ENCODE assay signal across 17 cellular contexts in genomic region chr10:77073066-77073960, GRCh38.
A peak's percentile ranks its signal among the peaks of the same experiment; 100 is the strongest.
DNase-seq lines count a peak whose midpoint lies in the region; ATAC-seq, FAIRE-seq and TF ChIP-seq lines count a peak whose summit lies in the region.
"Had no signal": no experiment of that assay in that cellular context is flagged by ENCODE, and none has a peak within 500 bp of the region (broad histone marks: within the 10 kb centered on the region; RNA-seq: fewer than 3 reads in every experiment).

No MANE protein-coding gene starts in this region.

- in situ Hi-C loops in transverse colon (cut with MboI; ENCODE audit: low pct_ligation_motif_present in 1 of 4, low pct_unique_long_range_greater_than_20kb in 1 of 4, low sequenced_read_pairs in 3 of 4), result no loop called here

- no peaks in the 10 kb centered on the region for H3K9me3 Mint-ChIP-seq in CD4-positive, alpha-beta memory T cell
- H3K9me3 Mint-ChIP-seq: activated naive CD4-positive, alpha-beta T cell treated with anti-CD3 and anti-CD28 coated beads, Interleukin-2, amount 50 U/mL, for 72 hours; CD4-positive, alpha-beta T cell; GM23338; natural killer cell treated with Interleukin-12 subunit alpha and Interleukin-12 subunit beta and Interleukin-15 and Interleukin-18, amount 100 ng/mL, for 72 hours; stimulated activated memory B cell treated with anti-CD40 and anti-IgM and Interleukin-4, amounts not matched to agents 10 μg/mL and 1 μg/mL and 100 μg/mL, for 72 hours had no signal

- DNase-seq in amniotic epithelial cell (ENCODE audit: low read depth) (peak; percentile 26), fibroblast of the conjunctiva (ENCODE audit: low read depth) (peak; percentile 88), mucosa of gallbladder (ENCODE audit: low spot score) (peak; percentile 76), transverse colon (peak; percentile 42), small intestine (no peak)
- DNase-seq in CD4-positive, alpha-beta memory T cell, result no peak
- DNase-seq: activated CD8-positive, alpha-beta memory T cell treated with anti-CD3 and anti-CD28 coated beads, Interleukin-2, amount 50 U/mL, for 48 hours; CD4-positive, alpha-beta T cell; hypothalamus; NCI-H1105 had no signal

- WGBS in transverse colon (ENCODE audit: low coverage in 1 of 2), 2 donors, result 81% methylated on average over 12 of the region's 12 CpGs; no CpG with 5 or more reads in 1 of the 2 donors
- WGBS in small intestine, 3 donors, result 81 to 89% (median 84%) methylated on average over 12 of the region's 12 CpGs

- intact Hi-C loops in transverse colon (cut with DNase I; ENCODE audit: low total_unique reads), result no loop called here
- intact Hi-C loops in CD4-positive, alpha-beta memory T cell (cut with micrococcal nuclease), result no loop called here

- TF ChIP-seq POLR2A in transverse colon (IDR thresholded peaks at IDR 0.05), result no peak

- H3K4me1 Mint-ChIP-seq in CD4-positive, alpha-beta memory T cell, result no peaks in the 10 kb centered on the region
- H3K4me1 Mint-ChIP-seq: stimulated activated memory B cell treated with anti-CD40 and anti-IgM and Interleukin-4, amounts not matched to agents 10 μg/mL and 1 μg/mL and 100 μg/mL, for 72 hours had no signal

- H3K27ac Mint-ChIP-seq in CD4-positive, alpha-beta memory T cell, result no peak overlapping the region
- H3K27ac Mint-ChIP-seq: activated naive CD4-positive, alpha-beta T cell treated with anti-CD3 and anti-CD28 coated beads, Interleukin-2, amount 50 U/mL, for 72 hours; CD4-positive, alpha-beta T cell; GM23338; natural killer cell treated with Interleukin-12 subunit alpha and Interleukin-12 subunit beta and Interleukin-15 and Interleukin-18, amount 100 ng/mL, for 72 hours; stimulated activated memory B cell treated with anti-CD40 and anti-IgM and Interleukin-4, amounts not matched to agents 10 μg/mL and 1 μg/mL and 100 μg/mL, for 72 hours had no signal

- peak; percentile 84 for TF ChIP-seq EP300 in transverse colon (IDR thresholded peaks at IDR 0.05; ENCODE audit: low read depth)

- peaks cover 0 to 2% of the 10 kb centered on the region in 2 donors for H3K27me3 Mint-ChIP-seq in CD4-positive, alpha-beta memory T cell
- H3K27me3 Mint-ChIP-seq: CD4-positive, alpha-beta T cell; stimulated activated memory B cell treated with anti-CD40 and anti-IgM and Interleukin-4, amounts not matched to agents 10 μg/mL and 1 μg/mL and 100 μg/mL, for 72 hours had no signal

- POLR2A ChIA-PET in CD4-positive, alpha-beta memory T cell (lab: Charles Lee; ENCODE audit: partially characterized antibody), result no interaction called here

- H3K4me3 ChIP-seq in transverse colon, result no peak overlapping the region
- no peak overlapping the region for H3K4me3 ChIP-seq in CD4-positive, alpha-beta memory T cell (ENCODE audit: low read length in 2 of 2)
- H3K4me3 ChIP-seq in small intestine (ENCODE audit: low read depth in 1 of 2, low read length in 2 of 2), result no peak overlapping the region
- H3K4me3 ChIP-seq: GM23338, lung had no signal

- TF ChIP-seq CTCF in transverse colon (IDR thresholded peaks at IDR 0.05), result no peak

- ATAC-seq in GM21529 (IDR thresholded peaks at IDR 0.05; ENCODE audit: unreplicated experiment), result no peak
- ATAC-seq: activated naive CD4-positive, alpha-beta T cell treated with anti-CD3 and anti-CD28 coated beads, Interleukin-2, amount 50 U/mL, for 72 hours; GM23338; natural killer cell treated with Interleukin-12 subunit alpha and Interleukin-12 subunit beta and Interleukin-15 and Interleukin-18, amount 100 ng/mL, for 72 hours; stimulated activated memory B cell treated with anti-CD40 and anti-IgM and Interleukin-4, amounts not matched to agents 10 μg/mL and 1 μg/mL and 100 μg/mL, for 72 hours had no signal

- H3K27me3 ChIP-seq in transverse colon (no peaks in the 10 kb centered on the region), small intestine (ENCODE audit: control insufficient read depth in 2 of 2, insufficient read depth in 2 of 2, low read length in 2 of 2) (no peaks in the 10 kb centered on the region)
- H3K27me3 ChIP-seq in CD4-positive, alpha-beta memory T cell (ENCODE audit: insufficient read depth, low read length), result no peaks in the 10 kb centered on the region

- H3K4me1 ChIP-seq in transverse colon (peaks cover 0 to 13% (median 0%) of the 10 kb centered on the region in 4 donors), small intestine (ENCODE audit: control insufficient read depth in 2 of 2, insufficient read depth in 1 of 2, low read depth in 1 of 2, low read length in 1 of 2) (no peaks in the 10 kb centered on the region)
- no peaks in the 10 kb centered on the region for H3K4me1 ChIP-seq in CD4-positive, alpha-beta memory T cell (ENCODE audit: insufficient read depth, low read length)

- H3K27ac ChIP-seq in transverse colon, result peak overlapping the region; percentile 54 to 65 (median 56)
- no peak overlapping the region for H3K27ac ChIP-seq in CD4-positive, alpha-beta memory T cell (ENCODE audit: low read depth, low read length)
- H3K27ac ChIP-seq in small intestine (ENCODE audit: low read depth in 1 of 2, low read length in 1 of 2), result no peak overlapping the region

- H3K9me3 ChIP-seq in transverse colon (no peaks in the 10 kb centered on the region), small intestine (ENCODE audit: control insufficient read depth, low read depth) (no peaks in the 10 kb centered on the region)
- H3K9me3 ChIP-seq in CD4-positive, alpha-beta memory T cell (ENCODE audit: control insufficient read depth in 1 of 2, low read length in 2 of 2), result no peaks in the 10 kb centered on the region

- no peak for FAIRE-seq in small intestine (lab: Jason Lieb, UNC)
- FAIRE-seq: endothelial cell of umbilical vein had no signal

- CTCF ChIA-PET in CD4-positive, alpha-beta memory T cell (lab: Charles Lee; ENCODE audit: partially characterized antibody), result no interaction called here

- H3K36me3 Mint-ChIP-seq in CD4-positive, alpha-beta memory T cell, result no peaks in the 10 kb centered on the region
- H3K36me3 Mint-ChIP-seq: activated naive CD4-positive, alpha-beta T cell treated with anti-CD3 and anti-CD28 coated beads, Interleukin-2, amount 50 U/mL, for 72 hours; natural killer cell treated with Interleukin-12 subunit alpha and Interleukin-12 subunit beta and Interleukin-15 and Interleukin-18, amount 100 ng/mL, for 72 hours; stimulated activated memory B cell treated with anti-CD40 and anti-IgM and Interleukin-4, amounts not matched to agents 10 μg/mL and 1 μg/mL and 100 μg/mL, for 72 hours had no signal

- no peaks in the 10 kb centered on the region for H3K36me3 ChIP-seq in transverse colon
- H3K36me3 ChIP-seq in CD4-positive, alpha-beta memory T cell (ENCODE audit: insufficient read depth, low read length), result no peaks in the 10 kb centered on the region
- H3K36me3 ChIP-seq in small intestine (ENCODE audit: control insufficient read depth in 2 of 2, insufficient read depth in 2 of 2, low read length in 2 of 2), result no peaks in the 10 kb centered on the region

- no peak overlapping the region for H3K4me3 Mint-ChIP-seq in CD4-positive, alpha-beta memory T cell
- H3K4me3 Mint-ChIP-seq: CD4-positive, alpha-beta T cell; GM23338; natural killer cell treated with Interleukin-12 subunit alpha and Interleukin-12 subunit beta and Interleukin-15 and Interleukin-18, amount 100 ng/mL, for 72 hours; stimulated activated memory B cell treated with anti-CD40 and anti-IgM and Interleukin-4, amounts not matched to agents 10 μg/mL and 1 μg/mL and 100 μg/mL, for 72 hours had no signal

Comparison
In these comparisons a context has a peak if more than half of its experiments do, and no peak if none do; other contexts are left out.
1. DNase-seq: peak in amniotic epithelial cell (single experiment), fibroblast of the conjunctiva (single experiment), mucosa of gallbladder (single experiment) and transverse colon (single experiment); none in CD4-positive, alpha-beta memory T cell (0 of 5) and small intestine (single experiment).
2. H3K27ac ChIP-seq: peak in transverse colon (4 of 4); none in CD4-positive, alpha-beta memory T cell (single experiment) and small intestine (0 of 2).